ENCODE assay signal across 8 cellular contexts in the genomic region with DNA sequence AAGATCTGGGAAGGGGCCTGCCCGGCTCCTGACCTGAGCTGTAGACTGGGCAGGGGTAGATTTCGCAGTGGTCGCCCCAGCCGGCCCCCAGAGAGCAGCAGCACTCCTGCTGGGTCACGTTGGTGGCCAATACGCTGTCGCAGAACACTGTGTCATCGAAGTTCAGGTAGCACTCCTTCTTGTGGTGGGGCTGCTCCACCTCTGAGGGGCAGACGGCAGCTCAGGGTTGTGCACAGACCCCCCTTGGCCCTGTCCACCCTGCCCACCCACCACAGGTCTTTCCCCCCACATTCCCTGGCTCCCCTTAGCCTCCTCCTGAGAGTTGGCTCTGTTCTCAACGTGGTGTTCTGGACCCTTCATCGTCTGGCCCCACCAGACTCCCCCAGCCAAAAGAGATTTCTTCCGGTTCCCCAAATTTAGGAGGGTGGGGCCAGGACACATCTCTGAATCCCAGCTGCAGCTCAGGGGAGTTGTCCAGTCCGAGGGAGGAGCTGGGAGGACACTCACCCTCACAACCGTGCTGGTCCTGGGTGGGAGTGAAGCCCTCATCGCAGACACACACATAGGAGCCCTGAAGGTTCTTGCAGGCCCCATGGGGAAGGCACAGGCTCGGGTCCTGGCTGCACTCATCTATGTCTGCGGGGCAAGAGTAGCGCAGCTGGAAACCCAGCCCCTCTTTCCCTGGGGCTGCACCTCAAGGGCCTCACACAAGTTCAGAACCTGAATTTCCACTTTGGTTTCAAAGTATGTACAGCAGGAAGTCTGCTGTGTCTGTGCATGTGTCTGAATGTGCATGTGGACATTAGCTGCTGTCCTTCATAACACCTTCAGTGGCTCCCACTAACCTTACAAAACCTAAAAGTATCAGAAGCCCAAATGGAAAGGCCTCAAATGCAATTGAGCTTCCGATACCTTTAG. TPM values are rescaled to one million over a fixed set of nuclear protein-coding genes. Genes with fewer than 3 reads are reported as not detected.
DNase-seq lines count a peak whose midpoint lies in the region; FAIRE-seq and TF ChIP-seq lines count a peak whose summit lies in the region.

No MANE protein-coding gene starts in this region.

- in situ Hi-C loops in mammary epithelial cell (cut with MboI; ENCODE audit: low sequenced_read_pairs in 2 of 2) = no loop called here

- TF ChIP-seq CTCF in mammary epithelial cell (conservative IDR thresholded peaks at IDR 0.05 in 1 of 2, IDR thresholded peaks at IDR 0.05 in 1 of 2; ENCODE audit: extremely low read depth in 1 of 2, insufficient read depth in 1 of 2, low read depth in 1 of 2, low read length in 2 of 2) (no peak), D721Med (IDR thresholded peaks at IDR 0.05; ENCODE audit: insufficient read depth, missing control alignments) (no peak)

- FAIRE-seq in D721Med (lab: Jason Lieb, UNC) = no peak

- intact Hi-C loops in mammary epithelial cell (cut with micrococcal nuclease) = loop anchor here (1.0 kb wide), 3 partner anchors 14 to 73 kb away; a partner anchor contains a TSS

- H3K9ac ChIP-seq in HUES48 (ENCODE audit: low read depth, low read length) (peak overlapping the region; percentile 64), mammary epithelial cell (ENCODE audit: insufficient read depth, low read length) (peak overlapping the region; percentile 33), mucosa of stomach (ENCODE audit: low read length) (peak overlapping the region; percentile 48)

- CTCF ChIA-PET in mammary epithelial cell (lab: Charles Lee; ENCODE audit: low non-redundant PET) = interaction anchor here (0.6 to 2.6 kb wide), 2 partner anchors 30 to 32 kb away, joined by 3 to 20 read pairs; a partner anchor contains a TSS

- no peaks in the 10 kb centered on the region for H4K20me1 ChIP-seq in mammary epithelial cell (ENCODE audit: insufficient read depth, low read length)

- no peaks in the 10 kb centered on the region for H3K9me3 ChIP-seq in HUES48 (ENCODE audit: control insufficient read depth, insufficient read depth, low read length)
- H3K9me3 ChIP-seq in mammary epithelial cell (replicated peaks; ENCODE audit: insufficient read depth, low read length) = no peaks in the 10 kb centered on the region
- no peaks in the 10 kb centered on the region for H3K9me3 ChIP-seq in mucosa of stomach (ENCODE audit: control insufficient read depth, low read length)

- no TSS peak for BruUV-seq in mammary epithelial cell (replicated peaks; lab: Mats Ljungman, UMichigan)

- H3K4me1 ChIP-seq in ACC112 (ENCODE audit: control insufficient read depth, insufficient read depth, low read length, unreplicated experiment) (no peaks in the 10 kb centered on the region), HUES48 (ENCODE audit: control insufficient read depth, insufficient read depth, low read length) (0 out of 2 replicates have a peak, but pooled peaks cover 5% of the 10 kb centered on the region), mammary epithelial cell (ENCODE audit: insufficient read depth, low read length) (peaks cover 27% of the 10 kb centered on the region), mucosa of stomach (ENCODE audit: control insufficient read depth, insufficient read depth, low read length) (peaks cover 26% of the 10 kb centered on the region)

- dilution Hi-C loops in mammary epithelial cell (cut with HindIII; ENCODE audit: low sequenced_read_pairs) = loop anchor here (5.0 kb wide), 3 partner anchors 46 to 189 kb away; a partner anchor contains a TSS

- DNase-seq in mammary epithelial cell (peak; percentile 73), D721Med (ENCODE audit: insufficient read length, low spot score) (no peak), DMS 273 treated with DMSO at 0.1 percent for 48 hours (lab: John Stamatoyannopoulos, UW) (no peak), SHP77 (lab: John Stamatoyannopoulos, UW) (no peak), NCI-H2107 (lab: John Stamatoyannopoulos, UW) (no peak)

- H3K4me3 ChIP-seq in ACC112 (ENCODE audit: low read depth, low read length) (peak overlapping the region; percentile 68), HUES48 (ENCODE audit: low read depth, low read length) (peak overlapping the region; percentile 83), mammary epithelial cell (replicated peaks in 1 of 3; ENCODE audit: insufficient read depth in 1 of 3, low read depth in 2 of 3, low read length in 3 of 3) (peak overlapping the region; percentile 53 to 55 (median 55)), mucosa of stomach (ENCODE audit: low read length) (peak overlapping the region; percentile 60)

- H3K79me2 ChIP-seq in ACC112 (ENCODE audit: control insufficient read depth, insufficient read depth, low read length, unreplicated experiment) = no peaks in the 10 kb centered on the region
- H3K79me2 ChIP-seq in mammary epithelial cell (ENCODE audit: insufficient read depth, low read length) = no peaks in the 10 kb centered on the region

- H3K36me3 ChIP-seq in ACC112 (ENCODE audit: insufficient read depth, low read length) (no peaks in the 10 kb centered on the region), HUES48 (ENCODE audit: control insufficient read depth, insufficient read depth, low read length) (peaks cover 14% of the 10 kb centered on the region; the same call in 1 of the 2 replicates), mammary epithelial cell (ENCODE audit: insufficient read depth, low read length) (peaks cover 2% of the 10 kb centered on the region), mucosa of stomach (ENCODE audit: control insufficient read depth, insufficient read depth, low read length) (no peaks in the 10 kb centered on the region)

- H3K27me3 ChIP-seq in ACC112 (ENCODE audit: insufficient read depth, low read length) = no peaks in the 10 kb centered on the region
- H3K27me3 ChIP-seq in HUES48 (ENCODE audit: control insufficient read depth, insufficient read depth, low read length) = peaks cover 49% of the 10 kb centered on the region
- H3K27me3 ChIP-seq in mammary epithelial cell (ENCODE audit: insufficient read depth, low read length) = no peaks in the 10 kb centered on the region
- no peaks in the 10 kb centered on the region for H3K27me3 ChIP-seq in mucosa of stomach (ENCODE audit: control insufficient read depth, insufficient read depth, low read length)

- WGBS in mammary epithelial cell (ENCODE audit: low coverage, missing lambda C conversion rate) = 48% methylated on average over 6 of the region's 19 CpGs

- H2AFZ ChIP-seq in ACC112 (ENCODE audit: low read length, unreplicated experiment) (no peak overlapping the region), mammary epithelial cell (ENCODE audit: low read depth, low read length) (peak overlapping the region; percentile 70)

- H3K27ac ChIP-seq in ACC112 (ENCODE audit: low read depth, low read length) (no peak overlapping the region), HUES48 (ENCODE audit: low read depth, low read length) (peak overlapping the region; percentile 61), mammary epithelial cell (ENCODE audit: insufficient read depth, low read depth, low read length) (peak overlapping the region; percentile 44)

- H3K4me2 ChIP-seq in mammary epithelial cell (ENCODE audit: insufficient read depth, low read depth, low read length) = peak overlapping the region; percentile 92

RNA-seq across cellular contexts. Expression of a gene that starts 16.5 kb away (rescaled TPM):
- 10 to 100 TPM; 66.0 to 75.0 TPM for total RNA-seq in mammary epithelial cell
- polyA plus RNA-seq in mammary epithelial cell = 64.8 TPM
- 45.1 TPM for polyA minus RNA-seq in mammary epithelial cell

RNA-seq across cellular contexts. Expression of a gene that starts 16.8 kb away (rescaled TPM):
- 10 to 100 TPM; 21.0 to 42.5 TPM for total RNA-seq in mammary epithelial cell
- polyA plus RNA-seq in mammary epithelial cell = 46.5 TPM
- polyA minus RNA-seq in mammary epithelial cell = 38.3 TPM

RNA-seq across cellular contexts. Expression of a gene that starts 28.9 kb away (rescaled TPM):
- 10 to 100 TPM; 35.2 to 52.8 TPM for total RNA-seq in mammary epithelial cell
- polyA plus RNA-seq in mammary epithelial cell = 60.2 TPM
- polyA minus RNA-seq in mammary epithelial cell = 6.7 TPM

RNA-seq across cellular contexts. Expression of a gene that starts 31.0 kb away (rescaled TPM):
- 10 to 100 TPM; 21.2 to 35.1 TPM for total RNA-seq in mammary epithelial cell
- 26.0 TPM for polyA plus RNA-seq in mammary epithelial cell
- polyA minus RNA-seq in mammary epithelial cell = 27.4 TPM

RNA-seq across cellular contexts. Expression of a gene that starts 34.5 kb away (rescaled TPM):
- total RNA-seq in mammary epithelial cell = 10 to 100 TPM; 17.5 to 47.5 TPM
- polyA plus RNA-seq in mammary epithelial cell = 17.7 TPM
- polyA minus RNA-seq in mammary epithelial cell = 14.2 TPM
